Comparison of ENCODE assay signal across 8 cellular contexts in genomic region chr19:11767633-11768133, GRCh38. TPM values are rescaled to one million over a fixed set of nuclear protein-coding genes. Genes with fewer than 3 reads are reported as not detected.
DNase-seq lines count a peak whose midpoint lies in the region; ATAC-seq and TF ChIP-seq lines count a peak whose summit lies in the region.

No MANE protein-coding gene starts in this region.

- H3K4me3 ChIP-seq in GM12875 (ENCODE audit: low read depth, low read length), result peak overlapping the region; percentile 86
- H3K4me3 ChIP-seq in SK-N-MC, result peak overlapping the region; percentile 77
- peak overlapping the region; percentile 90 for H3K4me3 ChIP-seq in smooth muscle cell

- peak; percentile 28 for ATAC-seq in HG02763 (IDR thresholded peaks at IDR 0.05; ENCODE audit: unreplicated experiment)
- ATAC-seq in HG02870 (IDR thresholded peaks at IDR 0.05; ENCODE audit: unreplicated experiment), result no peak

- peak overlapping the region; percentile 99 for H3K4me3 Mint-ChIP-seq in MCF 10A (ENCODE audit: unreplicated experiment)

- peaks cover 10% of the 10 kb centered on the region for H3K4me1 Mint-ChIP-seq in MCF 10A (ENCODE audit: insufficient read depth, unreplicated experiment)

- no peaks in the 10 kb centered on the region for H4K20me1 ChIP-seq in smooth muscle cell (ENCODE audit: low read depth)

- WGBS in smooth muscle cell (ENCODE audit: low lambda C conversion rate), result 21% methylated on average over 18 of the region's 20 CpGs

- H3K36me3 ChIP-seq in SK-N-MC (ENCODE audit: insufficient read depth, low read length), result no peaks in the 10 kb centered on the region
- no peaks in the 10 kb centered on the region for H3K36me3 ChIP-seq in smooth muscle cell (ENCODE audit: low read depth)

- POLR2A ChIA-PET in MCF 10A (lab: Yijun Ruan, JAX), result interaction anchor here (1.0 to 2.6 kb wide), 5 partner anchors 25 to 395 kb away, joined by 4 to 9 read pairs (median 4); partner anchors contain the start of gene ZNF136

- no peaks in the 10 kb centered on the region for H3K79me2 ChIP-seq in smooth muscle cell (ENCODE audit: low read depth)

- peak overlapping the region; percentile 98 for H3K4me2 ChIP-seq in smooth muscle cell

- no peaks in the 10 kb centered on the region for H3K9me3 ChIP-seq in SK-N-MC (ENCODE audit: low read depth, low read length)
- H3K9me3 ChIP-seq in smooth muscle cell (replicated peaks; ENCODE audit: low read depth), result peaks cover 6% of the 10 kb centered on the region

- H3K4me1 ChIP-seq in smooth muscle cell (ENCODE audit: low read depth), result no peaks in the 10 kb centered on the region

- peaks cover 18% of the 10 kb centered on the region for H3K9me3 Mint-ChIP-seq in MCF 10A (ENCODE audit: unreplicated experiment)

- H3K27me3 Mint-ChIP-seq in MCF 10A (ENCODE audit: insufficient read depth, unreplicated experiment), result no peaks in the 10 kb centered on the region

- CTCF ChIA-PET in MCF 10A (lab: Yijun Ruan, JAX), result no interaction called here

- H3K27me3 ChIP-seq in smooth muscle cell (ENCODE audit: low read depth), result no peaks in the 10 kb centered on the region

- TF ChIP-seq CTCF in GM12875 (IDR thresholded peaks at IDR 0.05; ENCODE audit: borderline replicate concordance, insufficient read depth, low read depth, low read length) (no peak), MCF 10A (IDR thresholded peaks at IDR 0.05; ENCODE audit: unreplicated experiment) (no peak), smooth muscle cell (IDR thresholded peaks at IDR 0.05; ENCODE audit: borderline replicate concordance, insufficient read depth, poor library complexity, severe bottlenecking) (no peak)

- intact Hi-C loops in MCF 10A (cut with micrococcal nuclease), result loop anchor here (1.0 kb wide), 1 partner anchor 28 kb away; no protein-coding TSS in a partner anchor

- H2AFZ ChIP-seq in smooth muscle cell (ENCODE audit: low read depth), result peak overlapping the region; percentile 98

- H3K9ac ChIP-seq in SK-N-MC (ENCODE audit: insufficient read length) (peak overlapping the region; percentile 68), smooth muscle cell (ENCODE audit: low read depth) (peak overlapping the region; percentile 84)

- no peaks in the 10 kb centered on the region for H3F3A ChIP-seq in smooth muscle cell (ENCODE audit: low read depth)

- DNase-seq in SK-N-MC (ENCODE audit: low read depth, low spot score) (no peak), MCF 10A (ENCODE audit: unreplicated experiment) (peak; percentile 14), islet precursor cell (peak; percentile 53), smooth muscle cell (lab: John Stamatoyannopoulos, UW; ENCODE audit: unreplicated experiment) (no peak), NCI-H446 (lab: John Stamatoyannopoulos, UW) (no peak)

- no TSS peak for BruUV-seq in MCF 10A (replicated peaks; lab: Mats Ljungman, UMichigan)

- H3K27ac ChIP-seq in SK-N-MC, result no peak overlapping the region
- peak overlapping the region; percentile 61 for H3K27ac ChIP-seq in smooth muscle cell (ENCODE audit: low read depth)

- no peaks in the 10 kb centered on the region for H3K36me3 Mint-ChIP-seq in MCF 10A (ENCODE audit: insufficient read depth, unreplicated experiment)

- peak overlapping the region; percentile 96 for H3K27ac Mint-ChIP-seq in MCF 10A (ENCODE audit: low read depth, unreplicated experiment)

RNA-seq across cellular contexts. Expression of gene ZNF441, which starts 0.9 kb away (rescaled TPM):
- total RNA-seq in MCF 10A (2022) (3.4 and 4.2 TPM in 2 replicates), smooth muscle cell (7.6 and 9.3 TPM in 2 replicates)
- 2.7 and 2.8 TPM in 2 replicates for polyA plus RNA-seq in smooth muscle cell

RNA-seq across cellular contexts. Expression of gene ZNF823, which starts 28.9 kb away (rescaled TPM):
- total RNA-seq in MCF 10A (2022) (0.54 and 1.9 TPM in 2 replicates), smooth muscle cell (5.7 and 12.1 TPM in 2 replicates)
- 0.95 and 1.0 TPM in 2 replicates for polyA plus RNA-seq in smooth muscle cell

RNA-seq across cellular contexts. Expression of gene ZNF491, which starts 30.6 kb away (rescaled TPM):
- total RNA-seq in MCF 10A (2022) (not detected in 2 replicates), smooth muscle cell (3.6 and 6.1 TPM in 2 replicates)
- polyA plus RNA-seq in smooth muscle cell, result 1.1 and 1.4 TPM in 2 replicates

RNA-seq across cellular contexts. Expression of gene ZNF440, which starts 46.4 kb away (rescaled TPM):
- 2.6 and 3.5 TPM in 2 replicates for total RNA-seq in MCF 10A (2022)
- total RNA-seq in smooth muscle cell, result 14.5 and 16.8 TPM in 2 replicates
- polyA plus RNA-seq in smooth muscle cell, result 3.6 and 5.0 TPM in 2 replicates

Comparison
In these comparisons a context has a peak if more than half of its experiments do, and no peak if none do; other contexts are left out.
1. DNase-seq: peak in MCF 10A (single experiment) and islet precursor cell (single experiment); none in SK-N-MC (single experiment), smooth muscle cell (single experiment) and NCI-H446 (0 of 2).
2. Peak in every context shown above with its lines, with median percentiles within 50 percentile points of each other: H3K4me3 ChIP-seq.